ENCODE assay signal across 8 cellular contexts in the genomic region with DNA sequence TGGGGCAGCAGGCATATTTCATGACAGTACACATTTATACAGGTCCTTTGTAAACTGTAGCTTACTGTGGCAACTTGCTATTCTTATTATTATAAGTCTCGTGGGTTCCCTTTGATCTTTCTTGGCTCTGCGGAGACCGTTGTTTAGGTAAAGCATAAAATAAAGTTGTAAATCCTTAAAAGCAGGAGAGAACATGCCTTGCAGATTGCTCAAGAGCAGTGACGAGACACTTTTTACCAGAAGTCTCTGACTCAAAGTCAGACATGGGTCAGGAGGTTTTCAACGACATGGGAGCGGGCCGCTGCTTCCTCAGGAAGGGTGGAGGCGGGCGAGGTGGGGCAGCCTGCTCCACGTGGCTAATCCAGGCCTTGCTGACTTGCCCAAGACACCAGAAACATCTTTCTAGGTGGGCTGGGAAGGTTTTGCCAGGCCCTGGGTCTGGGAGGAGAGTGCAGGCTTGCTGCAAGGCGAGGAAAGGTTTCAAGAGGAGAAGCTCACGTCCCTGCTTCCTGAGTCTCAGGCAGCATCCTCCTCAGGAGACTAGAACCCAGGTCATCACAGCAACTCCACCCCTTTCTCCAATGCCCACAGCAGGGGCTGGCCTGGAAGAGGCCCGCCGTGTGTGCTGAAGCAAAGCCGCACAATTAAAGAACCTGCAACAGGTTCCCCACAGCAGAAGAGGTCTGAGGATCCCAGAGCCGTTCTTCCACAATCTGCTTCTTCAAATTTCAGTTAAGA. TPM values are rescaled to one million over a fixed set of nuclear protein-coding genes. Genes with fewer than 3 reads are reported as not detected.
DNase-seq lines count a peak whose midpoint lies in the region; ATAC-seq and TF ChIP-seq lines count a peak whose summit lies in the region.

No MANE protein-coding gene starts in this region.

- TF ChIP-seq CTCF in fibroblast of pulmonary artery (IDR thresholded peaks at IDR 0.05; ENCODE audit: low read length, missing control alignments), result no peak

- no peaks in the 10 kb centered on the region for H3K9me3 Mint-ChIP-seq in T-cell

- peaks cover 16% of the 10 kb centered on the region for H3K36me3 Mint-ChIP-seq in T-cell

- H3K4me3 ChIP-seq in fibroblast of pulmonary artery (replicated peaks; ENCODE audit: low read depth, low read length), result no peak overlapping the region

- CTCF ChIA-PET in T-cell (lab: Charles Lee), result no interaction called here

- ATAC-seq in T-cell (replicated peaks in 1 of 4), result no peak
- peak; percentile 72 for ATAC-seq in sciatic nerve
- no peak for ATAC-seq in GM18858 (IDR thresholded peaks at IDR 0.05; ENCODE audit: unreplicated experiment)
- no peak for ATAC-seq in GM18861 (IDR thresholded peaks at IDR 0.05; ENCODE audit: unreplicated experiment)

- intact Hi-C loops in sciatic nerve (cut with DNase I), result no loop called here

- peaks cover 27 to 42% (median 33%) of the 10 kb centered on the region in 3 donors for H3K4me1 Mint-ChIP-seq in T-cell

- no peaks in the 10 kb centered on the region for H3K27me3 Mint-ChIP-seq in T-cell

- H3K4me3 Mint-ChIP-seq in T-cell, result peak overlapping the region in 1 of 3 donors; percentile 35

- DNase-seq in GM04504 (ENCODE audit: low read depth), result peak; percentile 65
- DNase-seq in T-cell, result peak in 1 of 34 experiments; percentile 24
- DNase-seq in fibroblast of pulmonary artery (ENCODE audit: low read depth), result peak; percentile 97
- DNase-seq in sciatic nerve (ENCODE audit: low spot score), result peak; percentile 74
- no peak for DNase-seq in ecto neural progenitor cell (ENCODE audit: low spot score)
- DNase-seq in RKO (ENCODE audit: low spot score), result no peak

- peak overlapping the region; percentile 58 to 85 for H3K27ac Mint-ChIP-seq in T-cell

- POLR2A ChIA-PET in T-cell (lab: Charles Lee), result interaction anchor here in 1 of 2 donors (0.5 kb wide), 1 partner anchor 201 kb away, joined by 4 read pairs; no protein-coding TSS in a partner anchor

RNA-seq across cellular contexts. Expression of gene TBC1D2, which starts 6.5 kb away (rescaled TPM):
- 10 to 100 TPM in 1 of 5 donors, 1 to 10 TPM in 4; 4.5 to 10.7 (median 7.1) TPM for total RNA-seq in T-cell
- 16.3 TPM for total RNA-seq in sciatic nerve

RNA-seq across cellular contexts. Expression of gene CORO2A, which starts 56.5 kb away (rescaled TPM):
- total RNA-seq in T-cell, result 10 to 100 TPM in 4 of 5 donors, 1 to 10 TPM in 1; 9.1 to 12.4 (median 10.8) TPM
- total RNA-seq in sciatic nerve, result 3.7 TPM

Comparison
In these comparisons a context has a peak if more than half of its experiments do, and no peak if none do; other contexts are left out.
1. DNase-seq: peak in GM04504 (single experiment), fibroblast of pulmonary artery (single experiment) and sciatic nerve (single experiment); none in ecto neural progenitor cell (single experiment) and RKO (single experiment).